ENCODE assay signal across 21 cellular contexts in the genomic region with DNA sequence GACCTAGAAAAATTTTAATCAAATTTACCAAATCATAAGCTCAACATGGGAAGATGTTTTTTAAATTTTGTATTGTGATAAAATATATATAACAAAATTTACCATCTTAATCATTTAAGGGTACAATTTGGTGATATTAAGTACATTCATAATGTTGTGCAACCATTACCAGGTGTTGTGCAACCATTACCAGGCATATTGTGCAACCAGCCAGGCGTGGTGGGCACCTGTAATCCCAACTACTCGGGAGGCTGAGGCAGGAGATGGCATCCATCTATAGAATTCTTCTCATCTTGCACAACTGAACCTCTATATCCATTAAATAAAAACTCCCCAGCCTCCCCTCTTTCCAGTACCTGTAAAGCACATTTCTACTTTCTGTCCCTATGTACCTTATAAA.
A peak's percentile ranks its signal among the peaks of the same experiment; 100 is the strongest.
DNase-seq lines count a peak whose midpoint lies in the region; ATAC-seq, FAIRE-seq and TF ChIP-seq lines count a peak whose summit lies in the region.
"Had no signal": no experiment of that assay in that cellular context is flagged by ENCODE, and none has a peak within 500 bp of the region (broad histone marks: within the 10 kb centered on the region; RNA-seq: fewer than 3 reads in every experiment).

No MANE protein-coding gene starts in this region.

- DNase-seq in HepG2 (ENCODE audit: low spot score) (no peak), right lobe of liver (no peak), IMR-90 (no peak), bronchial epithelial cell (ENCODE audit: low read depth) (peak; percentile 16), ovary (no peak), NCI-H1436 (lab: John Stamatoyannopoulos, UW) (no peak), transverse colon (no peak)
- DNase-seq: 8988T; C1 segment of cervical spinal cord; Calu3; CD4-positive, alpha-beta memory T cell; COR-L47; DMS53; DMS79 treated with DMSO at 0.1 percent for 48 hours; GF-D8 had no signal

- H3K27me3 ChIP-seq in HepG2 (ENCODE audit: control insufficient read depth in 1 of 2, insufficient read depth in 2 of 2, low read length in 2 of 2) (no peaks in the 10 kb centered on the region), right lobe of liver (no peaks in the 10 kb centered on the region), IMR-90 (ENCODE audit: control insufficient read depth, insufficient read depth, low read length) (no peaks in the 10 kb centered on the region), bronchial epithelial cell (ENCODE audit: control insufficient read depth, insufficient read depth, low read length) (no peaks in the 10 kb centered on the region), iPS-20b (ENCODE audit: insufficient read depth, low read length) (no peaks in the 10 kb centered on the region), ovary (no peaks in the 10 kb centered on the region), transverse colon (no peaks in the 10 kb centered on the region)

- no peak overlapping the region for H4K5ac ChIP-seq in IMR-90 (ENCODE audit: low read depth, low read length)

- BruUV-seq in HepG2 (replicated peaks; lab: Mats Ljungman, UMichigan) (no TSS peak), IMR-90 (replicated peaks; lab: Mats Ljungman, UMichigan) (no TSS peak)

- H2BK120ac ChIP-seq in IMR-90 (ENCODE audit: low read depth, low read length), result no peak overlapping the region

- no peak overlapping the region for H2AK5ac ChIP-seq in IMR-90 (ENCODE audit: low read depth, low read length)

- no peak overlapping the region for H4K91ac ChIP-seq in IMR-90 (ENCODE audit: insufficient read depth, low read depth, low read length)

- no peak overlapping the region for H3K4me3 ChIP-seq in HepG2 (replicated peaks in 1 of 3; ENCODE audit: insufficient read depth in 1 of 3, low read depth in 2 of 3, low read length in 3 of 3)
- H3K4me3 ChIP-seq in right lobe of liver, result no peak overlapping the region
- H3K4me3 ChIP-seq in IMR-90 (ENCODE audit: insufficient read depth, low read depth, low read length), result no peak overlapping the region
- no peak overlapping the region for H3K4me3 ChIP-seq in bronchial epithelial cell (ENCODE audit: low read depth, low read length)
- 0 out of 2 replicates have a peak overlapping the region, but pooled peaks have one; percentile 9 for H3K4me3 ChIP-seq in iPS-20b (ENCODE audit: low read length)
- H3K4me3 ChIP-seq in ovary, result no peak overlapping the region
- no peak overlapping the region for H3K4me3 ChIP-seq in transverse colon
- H3K4me3 ChIP-seq: GM23338, HAP-1 had no signal

- no peak for TF ChIP-seq RAD21 in HepG2 (CRISPR knock-in tag; IDR thresholded peaks at IDR 0.05)
- TF ChIP-seq RAD21 in IMR-90 (IDR thresholded peaks at IDR 0.05; ENCODE audit: low read length), result no peak

- no peak overlapping the region for H3K27ac ChIP-seq in HepG2 (ENCODE audit: extremely low read length, insufficient read depth, low read length)
- H3K27ac ChIP-seq in right lobe of liver, result no peak overlapping the region
- no peak overlapping the region for H3K27ac ChIP-seq in IMR-90 (ENCODE audit: insufficient read depth, low read length)
- H3K27ac ChIP-seq in iPS-20b (ENCODE audit: low read length), result no peak overlapping the region
- no peak overlapping the region for H3K27ac ChIP-seq in ovary
- H3K27ac ChIP-seq in transverse colon, result no peak overlapping the region

- no peak for TF ChIP-seq POLR2A in HepG2 (IDR thresholded peaks at IDR 0.05; ENCODE audit: insufficient read depth in 1 of 2, low read depth in 2 of 2, low read length in 2 of 2)
- no peak for TF ChIP-seq POLR2A in right lobe of liver (IDR thresholded peaks at IDR 0.05)
- no peak for TF ChIP-seq POLR2A in IMR-90 (IDR thresholded peaks at IDR 0.05; ENCODE audit: low read depth, low read length)
- no peak for TF ChIP-seq POLR2A in ovary (IDR thresholded peaks at IDR 0.05)
- TF ChIP-seq POLR2A in transverse colon (IDR thresholded peaks at IDR 0.05), result no peak

- H3K9me1 ChIP-seq in IMR-90 (ENCODE audit: insufficient read depth, low read length), result no peaks in the 10 kb centered on the region

- H2AK9ac ChIP-seq in IMR-90 (replicated peaks; ENCODE audit: low read depth, low read length, poor library complexity), result no peak overlapping the region

- H4K20me1 ChIP-seq in HepG2 (ENCODE audit: insufficient read depth, low read length) (no peaks in the 10 kb centered on the region), IMR-90 (ENCODE audit: insufficient read depth, low read length) (no peaks in the 10 kb centered on the region)

- no peak for ATAC-seq in HepG2
- no peak for ATAC-seq in right lobe of liver
- no peak for ATAC-seq in IMR-90 (ENCODE audit: low read depth)

- H2BK5ac ChIP-seq in IMR-90 (ENCODE audit: low read depth, low read length, poor library complexity, severe bottlenecking), result no peak overlapping the region

- FAIRE-seq in HepG2 (lab: Jason Lieb, UNC) (no peak), bronchial epithelial cell (lab: Jason Lieb, UNC) (no peak)
- FAIRE-seq: GM12891, GM18507, H54 had no signal

- no peak overlapping the region for H2BK15ac ChIP-seq in IMR-90 (ENCODE audit: low read depth, low read length)

- H3K4me1 ChIP-seq in HepG2 (ENCODE audit: insufficient read depth, low read length), result no peaks in the 10 kb centered on the region
- no peaks in the 10 kb centered on the region for H3K4me1 ChIP-seq in right lobe of liver
- no peaks in the 10 kb centered on the region for H3K4me1 ChIP-seq in IMR-90 (ENCODE audit: control insufficient read depth, insufficient read depth, low read length)
- no peaks in the 10 kb centered on the region for H3K4me1 ChIP-seq in iPS-20b (ENCODE audit: insufficient read depth, low read length)
- no peaks in the 10 kb centered on the region for H3K4me1 ChIP-seq in ovary (ENCODE audit: insufficient read depth)
- H3K4me1 ChIP-seq in transverse colon, result no peaks in the 10 kb centered on the region
- H3K4me1 ChIP-seq: HAP-1 had no signal

- H2BK20ac ChIP-seq in IMR-90 (ENCODE audit: low read depth, low read length), result no peak overlapping the region

- no peaks in the 10 kb centered on the region for H3K79me2 ChIP-seq in HepG2 (ENCODE audit: insufficient read depth, low read length)

- H3K4me2 ChIP-seq in HepG2 (ENCODE audit: low read depth, low read length) (no peak overlapping the region), IMR-90 (ENCODE audit: low read depth, low read length) (no peak overlapping the region)
- H3K4me2 ChIP-seq: GM23338 had no signal

- TF ChIP-seq CTCF in HepG2 (CRISPR knock-in tag; IDR thresholded peaks at IDR 0.05) (no peak), right lobe of liver (IDR thresholded peaks at IDR 0.05) (no peak), IMR-90 (conservative IDR thresholded peaks at IDR 0.05; ENCODE audit: low read depth, low read length) (no peak), bronchial epithelial cell (IDR thresholded peaks at IDR 0.05; ENCODE audit: insufficient read depth, low read length, severe bottlenecking) (no peak), ovary (IDR thresholded peaks at IDR 0.05) (no peak), transverse colon (IDR thresholded peaks at IDR 0.05) (no peak)

- POLR2A ChIA-PET in HepG2 (lab: Yijun Ruan, JAX) (no interaction called here), IMR-90 (lab: Charles Lee; ENCODE audit: unreplicated experiment) (no interaction called here)

- CTCF ChIA-PET in HepG2 (lab: Yijun Ruan, JAX; ENCODE audit: low intra/inter-chr PET ratio, low total read pairs), result no interaction called here
- CTCF ChIA-PET in IMR-90 (lab: Yijun Ruan, JAX), result no interaction called here

- H3K23ac ChIP-seq in IMR-90 (ENCODE audit: low read depth, low read length), result no peak overlapping the region

- dilution Hi-C loops in IMR-90 (cut with HindIII; ENCODE audit: low sequenced_read_pairs, unreplicated experiment), result no loop called here

- H2AFZ ChIP-seq in HepG2 (ENCODE audit: low read length) (no peak overlapping the region), IMR-90 (replicated peaks; ENCODE audit: low read length, poor library complexity) (no peak overlapping the region)
- H2AFZ ChIP-seq: GM23338 had no signal

- no peaks in the 10 kb centered on the region for H3K36me3 ChIP-seq in HepG2 (replicated peaks in 1 of 2; ENCODE audit: control insufficient read depth in 1 of 2, insufficient read depth in 2 of 2, low read length in 2 of 2)
- no peaks in the 10 kb centered on the region for H3K36me3 ChIP-seq in right lobe of liver
- no peaks in the 10 kb centered on the region for H3K36me3 ChIP-seq in IMR-90 (ENCODE audit: control insufficient read depth, insufficient read depth, low read length)
- no peaks in the 10 kb centered on the region for H3K36me3 ChIP-seq in bronchial epithelial cell (ENCODE audit: control insufficient read depth, insufficient read depth, low read length)
- H3K36me3 ChIP-seq in iPS-20b (ENCODE audit: insufficient read depth, low read depth, low read length), result no peaks in the 10 kb centered on the region
- H3K36me3 ChIP-seq in ovary, result no peaks in the 10 kb centered on the region
- H3K36me3 ChIP-seq in transverse colon, result no peaks in the 10 kb centered on the region
- H3K36me3 ChIP-seq: HAP-1 had no signal

- H3K18ac ChIP-seq in IMR-90 (ENCODE audit: low read depth, low read length), result no peak overlapping the region

- H3K9ac ChIP-seq in HepG2 (ENCODE audit: insufficient read depth, low read depth, low read length) (no peak overlapping the region), IMR-90 (ENCODE audit: low read depth, low read length) (no peak overlapping the region), iPS-20b (ENCODE audit: low read depth, low read length) (no peak overlapping the region)

- no peak overlapping the region for H3K14ac ChIP-seq in IMR-90 (replicated peaks; ENCODE audit: low read depth, low read length)

- no peaks in the 10 kb centered on the region for H3K79me1 ChIP-seq in IMR-90 (ENCODE audit: low read depth in 1 of 2, low read length in 2 of 2)

- TF ChIP-seq EP300 in HepG2 (IDR thresholded peaks at IDR 0.05; ENCODE audit: low read depth in 2 of 2, low read length in 2 of 2) (no peak), HepG2 (CRISPR knock-in tag; IDR thresholded peaks at IDR 0.05; ENCODE audit: borderline replicate concordance) (no peak), ovary (IDR thresholded peaks at IDR 0.05) (no peak), transverse colon (IDR thresholded peaks at IDR 0.05; ENCODE audit: low read depth) (no peak)

- no peak overlapping the region for H3K4ac ChIP-seq in IMR-90 (ENCODE audit: low read depth, low read length)

- no peak overlapping the region for H3K56ac ChIP-seq in IMR-90 (ENCODE audit: extremely low read depth, insufficient read depth, low read length)

- 3% methylated on average over 2 of the region's 2 CpGs for WGBS in HepG2 (ENCODE audit: low lambda C conversion rate)
- 11% methylated on average over 2 of the region's 2 CpGs for WGBS in right lobe of liver (ENCODE audit: insufficient coverage, low coverage, low lambda C conversion rate, missing lambda C conversion rate)
- WGBS in IMR-90 (ENCODE audit: extremely low coverage in 2 of 2, insufficient read length in 1 of 2), 2 experiments, result 20% methylated on average over 2 of the region's 2 CpGs; no CpG with 5 or more reads in 1 of the 2 experiments
- WGBS in ovary, 3 donors, result 84 to 92% (median 86%) methylated on average over 2 of the region's 2 CpGs
- WGBS in transverse colon (ENCODE audit: low coverage in 1 of 2), 2 donors, result 36 to 57% methylated on average over 2 of the region's 2 CpGs

- H3K9me3 ChIP-seq in HepG2 (ENCODE audit: low read length) (peaks cover 42% of the 10 kb centered on the region), right lobe of liver (no peaks in the 10 kb centered on the region), IMR-90 (ENCODE audit: control insufficient read depth, insufficient read depth, low read length) (peaks cover 7% of the 10 kb centered on the region), iPS-20b (ENCODE audit: insufficient read depth, low read depth, low read length) (peaks cover 17% of the 10 kb centered on the region), ovary (no peaks in the 10 kb centered on the region), transverse colon (peaks cover 0 to 5% of the 10 kb centered on the region in 2 donors)
- H3K9me3 ChIP-seq: HAP-1 had no signal

- no peak overlapping the region for H4K8ac ChIP-seq in IMR-90 (ENCODE audit: low read depth in 2 of 2, low read length in 2 of 2)

- in situ Hi-C loops in HepG2 (cut with HindIII; ENCODE audit: extremely low pct_ligation_motif_present, low pct_unique_long_range_greater_than_20kb), result no loop called here
- in situ Hi-C loops in IMR-90 (cut with MboI; ENCODE audit: low sequenced_read_pairs), result no loop called here
- in situ Hi-C loops in transverse colon (cut with MboI; ENCODE audit: low pct_ligation_motif_present in 1 of 4, low pct_unique_long_range_greater_than_20kb in 1 of 4, low sequenced_read_pairs in 3 of 4), result no loop called here

- intact Hi-C loops in HepG2 (cut with micrococcal nuclease; ENCODE audit: unreplicated experiment) (no loop called here), right lobe of liver (cut with DNase I) (no loop called here), IMR-90 (cut with micrococcal nuclease) (no loop called here), ovary (cut with DNase I) (no loop called here), transverse colon (cut with DNase I; ENCODE audit: low total_unique reads) (no loop called here)
